In the genomic region with DNA sequence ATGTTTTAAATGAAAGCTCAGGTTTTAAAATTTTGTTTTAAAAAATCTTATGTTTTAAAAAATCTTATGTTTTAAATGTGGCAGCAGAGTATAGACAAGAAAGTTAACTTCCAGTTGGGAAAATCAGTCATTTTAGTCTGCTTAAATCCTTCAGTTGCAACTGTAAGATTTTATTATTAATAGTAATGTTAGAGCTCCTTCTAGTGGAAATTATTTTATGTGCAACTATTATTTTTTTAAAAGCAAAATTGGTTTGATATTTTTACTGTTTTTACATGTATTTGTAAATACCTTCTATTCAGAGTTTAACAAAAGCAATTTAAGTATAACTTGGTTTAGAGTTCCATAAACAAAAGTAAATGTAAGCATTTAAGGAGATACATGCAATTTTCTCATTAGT, we compare ENCODE assay signal across 9 cellular contexts. TPM values are rescaled to one million over a fixed set of nuclear protein-coding genes. Genes with fewer than 3 reads are reported as not detected.
DNase-seq lines count a peak whose midpoint lies in the region; ATAC-seq and TF ChIP-seq lines count a peak whose summit lies in the region.
"Had no signal": no experiment of that assay in that cellular context is flagged by ENCODE, and none has a peak within 500 bp of the region (broad histone marks: within the 10 kb centered on the region; RNA-seq: fewer than 3 reads in every experiment).

No MANE protein-coding gene starts in this region.

- TF ChIP-seq CTCF in coronary artery (IDR thresholded peaks at IDR 0.05), result peak; percentile 53
- peak; percentile 57 for TF ChIP-seq CTCF in osteocyte (IDR thresholded peaks at IDR 0.05)

- H3K27ac Mint-ChIP-seq in osteocyte (ENCODE audit: unreplicated experiment), result no peak overlapping the region
- H3K27ac Mint-ChIP-seq in stimulated activated memory B cell treated with anti-CD40 and anti-IgM and Interleukin-4, amounts not matched to agents 10 μg/mL and 1 μg/mL and 100 μg/mL, for 72 hours, result no peak overlapping the region

- H3K4me1 ChIP-seq in effector memory CD4-positive, alpha-beta T cell (ENCODE audit: control insufficient read depth, insufficient read depth, low read length, poor library complexity, severe bottlenecking), result no peaks in the 10 kb centered on the region

- H3K27me3 ChIP-seq in effector memory CD4-positive, alpha-beta T cell (replicated peaks; ENCODE audit: control insufficient read depth, insufficient read depth, low read length, poor library complexity, severe bottlenecking), result no peaks in the 10 kb centered on the region

- peaks cover 10% of the 10 kb centered on the region for H3K36me3 Mint-ChIP-seq in osteocyte (ENCODE audit: unreplicated experiment)
- H3K36me3 Mint-ChIP-seq in stimulated activated memory B cell treated with anti-CD40 and anti-IgM and Interleukin-4, amounts not matched to agents 10 μg/mL and 1 μg/mL and 100 μg/mL, for 72 hours, result peaks cover 15% of the 10 kb centered on the region

- peaks cover 27% of the 10 kb centered on the region for H3K36me3 ChIP-seq in effector memory CD4-positive, alpha-beta T cell (ENCODE audit: control insufficient read depth, insufficient read depth, low read length)

- no peaks in the 10 kb centered on the region for H3K9me3 ChIP-seq in effector memory CD4-positive, alpha-beta T cell (ENCODE audit: control insufficient read depth, low read length)

- no peak overlapping the region for H3K4me3 ChIP-seq in coronary artery
- no peak overlapping the region for H3K4me3 ChIP-seq in effector memory CD4-positive, alpha-beta T cell (ENCODE audit: insufficient read depth, low read depth, low read length, poor library complexity, severe bottlenecking)

- ATAC-seq in stimulated activated memory B cell treated with anti-CD40 and anti-IgM and Interleukin-4, amounts not matched to agents 10 μg/mL and 1 μg/mL and 100 μg/mL, for 72 hours, result no peak
- ATAC-seq in GM19351 (IDR thresholded peaks at IDR 0.05; ENCODE audit: unreplicated experiment) (no peak), HG02840 (IDR thresholded peaks at IDR 0.05; ENCODE audit: low FRiP score, unreplicated experiment) (no peak)

- no peaks in the 10 kb centered on the region for H3K27me3 Mint-ChIP-seq in osteocyte (ENCODE audit: unreplicated experiment)
- no peaks in the 10 kb centered on the region for H3K27me3 Mint-ChIP-seq in stimulated activated memory B cell treated with anti-CD40 and anti-IgM and Interleukin-4, amounts not matched to agents 10 μg/mL and 1 μg/mL and 100 μg/mL, for 72 hours

- H3K4me1 Mint-ChIP-seq in osteocyte (ENCODE audit: unreplicated experiment), result no peaks in the 10 kb centered on the region
- H3K4me1 Mint-ChIP-seq in stimulated activated memory B cell treated with anti-CD40 and anti-IgM and Interleukin-4, amounts not matched to agents 10 μg/mL and 1 μg/mL and 100 μg/mL, for 72 hours, result no peaks in the 10 kb centered on the region

- peak; percentile 47 for DNase-seq in GM03348 (ENCODE audit: low spot score)
- peak; percentile 3 for DNase-seq in NCI-H1048 (lab: John Stamatoyannopoulos, UW)
- DNase-seq in coronary artery (ENCODE audit: low spot score), result no peak
- DNase-seq in osteocyte (ENCODE audit: extremely low spot score, unreplicated experiment), result no peak
- no peak for DNase-seq in effector memory CD4-positive, alpha-beta T cell
- DNase-seq: stimulated activated naive CD4-positive, alpha-beta T cell treated with Interleukin-2 at 50 U/mL for 16 hours had no signal

- no peaks in the 10 kb centered on the region for H3K9me3 Mint-ChIP-seq in osteocyte (ENCODE audit: unreplicated experiment)
- no peaks in the 10 kb centered on the region for H3K9me3 Mint-ChIP-seq in stimulated activated memory B cell treated with anti-CD40 and anti-IgM and Interleukin-4, amounts not matched to agents 10 μg/mL and 1 μg/mL and 100 μg/mL, for 72 hours

- H3K4me3 Mint-ChIP-seq in osteocyte (ENCODE audit: unreplicated experiment), result no peak overlapping the region
- no peak overlapping the region for H3K4me3 Mint-ChIP-seq in stimulated activated memory B cell treated with anti-CD40 and anti-IgM and Interleukin-4, amounts not matched to agents 10 μg/mL and 1 μg/mL and 100 μg/mL, for 72 hours

- H3K27ac ChIP-seq in coronary artery, result no peak overlapping the region
- H3K27ac ChIP-seq in effector memory CD4-positive, alpha-beta T cell (ENCODE audit: insufficient read depth, low read length, poor library complexity, severe bottlenecking), result no peak overlapping the region

RNA-seq across cellular contexts. Expression of a gene that starts 8.5 kb away (rescaled TPM):
- total RNA-seq in osteocyte, result 4.8 and 6.9 TPM in 2 replicates

Comparison
In these comparisons a context has a peak if more than half of its experiments do, and no peak if none do; other contexts are left out.
1. DNase-seq: peak in GM03348 (single experiment) and NCI-H1048 (single experiment); none in coronary artery (single experiment), osteocyte (single experiment) and effector memory CD4-positive, alpha-beta T cell (0 of 3).